In the genomic region with DNA sequence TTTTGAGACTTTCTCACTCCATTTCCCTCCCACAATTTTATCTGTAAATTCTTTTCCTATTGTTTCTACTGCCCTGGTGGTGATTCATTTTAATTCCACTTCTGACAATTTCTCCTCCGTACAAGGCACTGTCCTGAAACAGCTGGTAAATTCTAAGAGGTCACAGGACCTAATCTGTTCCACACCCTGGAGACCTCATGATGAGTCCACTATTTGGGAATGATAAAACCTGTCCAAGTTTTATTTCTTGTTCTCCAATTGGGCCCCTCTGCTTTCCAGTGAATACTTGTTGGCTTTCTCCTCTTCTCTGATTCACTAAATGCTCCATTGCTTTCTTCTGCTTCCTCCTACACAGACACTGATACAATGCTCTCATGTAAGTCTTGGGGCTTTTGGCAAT, we compare ENCODE assay signal across 26 cellular contexts.
DNase-seq lines count a peak whose midpoint lies in the region; ATAC-seq and TF ChIP-seq lines count a peak whose summit lies in the region.
"Had no signal": no experiment of that assay in that cellular context is flagged by ENCODE, and none has a peak within 500 bp of the region (broad histone marks: within the 10 kb centered on the region; RNA-seq: fewer than 3 reads in every experiment).

No MANE protein-coding gene starts in this region.

- no peaks in the 10 kb centered on the region for H3K4me1 ChIP-seq in right cardiac atrium (ENCODE audit: control insufficient read depth, insufficient read depth, low read length)
- H3K4me1 ChIP-seq in gastrocnemius medialis = peaks cover 5 to 11% of the 10 kb centered on the region in 2 donors
- H3K4me1 ChIP-seq: colonic mucosa, foreskin keratinocyte, SJCRH30, uterus had no signal

- H3K27ac ChIP-seq in right cardiac atrium (ENCODE audit: low read length) = no peak overlapping the region
- no peak overlapping the region for H3K27ac ChIP-seq in gastrocnemius medialis
- H3K27ac ChIP-seq: colonic mucosa, foreskin keratinocyte, SJCRH30, uterus, VCaP had no signal

- TF ChIP-seq POLR2A in gastrocnemius medialis (IDR thresholded peaks at IDR 0.05) = no peak

- H3K27me3 ChIP-seq in right cardiac atrium (ENCODE audit: control insufficient read depth, insufficient read depth) = no peaks in the 10 kb centered on the region
- H3K27me3 ChIP-seq in MG63 = no peaks in the 10 kb centered on the region
- no peaks in the 10 kb centered on the region for H3K27me3 ChIP-seq in gastrocnemius medialis
- H3K27me3 ChIP-seq: colonic mucosa, SJCRH30, uterus had no signal

- no peak overlapping the region for H3K4me3 ChIP-seq in right cardiac atrium (ENCODE audit: low read length)
- H3K4me3 ChIP-seq in MG63 = no peak overlapping the region
- H3K4me3 ChIP-seq in fibroblast of pulmonary artery (replicated peaks; ENCODE audit: low read depth, low read length) = no peak overlapping the region
- no peak overlapping the region for H3K4me3 ChIP-seq in gastrocnemius medialis
- H3K4me3 ChIP-seq: colonic mucosa, SJCRH30, uterus had no signal

- in situ Hi-C loops in gastrocnemius medialis (cut with MboI; ENCODE audit: low sequenced_read_pairs in 4 of 4) = no loop called here

- no peak for DNase-seq in Right ventricle myocardium inferior (ENCODE audit: missing footprints)
- DNase-seq in right cardiac atrium = no peak
- peak; percentile 54 for DNase-seq in MG63
- DNase-seq in fibroblast of pulmonary artery (ENCODE audit: low read depth) = peak; percentile 91
- DNase-seq in gastrocnemius medialis = no peak
- DNase-seq in retina = no peak
- DNase-seq in COLO668 (lab: John Stamatoyannopoulos, UW; ENCODE audit: unreplicated experiment) = no peak
- DNase-seq: 8988T; activated CD4-positive, alpha-beta T cell treated with anti-CD3 and anti-CD28 coated beads, Interleukin-2, amount 50 U/mL, for 48 hours; activated naive CD4-positive, alpha-beta T cell treated with Interleukin-2 at 50 U/mL for 16 hours; activated T-cell treated with anti-CD3 and anti-CD28 coated beads, Interleukin-2, amount 50 U/mL, for 24 hours; aorta; CD4-positive, alpha-beta memory T cell; colonic mucosa; DMS79; Karpas-422; left cardiac atrium; NCI-H1105; NCI-H524 treated with DMSO at 0.1 percent for 48 hours; nephron progenitor cell; posterior cingulate gyrus; SJCRH30; uterus had no signal

- H3K36me3 ChIP-seq in MG63 (no peaks in the 10 kb centered on the region), gastrocnemius medialis (no peaks in the 10 kb centered on the region)
- H3K36me3 ChIP-seq: colonic mucosa, SJCRH30, uterus had no signal

- TF ChIP-seq CTCF in fibroblast of pulmonary artery (IDR thresholded peaks at IDR 0.05; ENCODE audit: low read length, missing control alignments) (peak; percentile 17), gastrocnemius medialis (IDR thresholded peaks at IDR 0.05 in 4 of 5, conservative IDR thresholded peaks at IDR 0.05 in 1 of 5) (no peak)

- intact Hi-C loops in Right ventricle myocardium inferior (cut with DNase I) = no loop called here
- intact Hi-C loops in right cardiac atrium (cut with DNase I) = no loop called here
- intact Hi-C loops in gastrocnemius medialis (cut with DNase I; ENCODE audit: low total_unique reads) = no loop called here

- 38% methylated on average over 1 of the region's 1 CpG for WGBS in right cardiac atrium

- H3K9me3 ChIP-seq in right cardiac atrium (ENCODE audit: control insufficient read depth, low read length) (no peaks in the 10 kb centered on the region), MG63 (peaks cover 12% of the 10 kb centered on the region; the same call in 1 of the 2 replicates), gastrocnemius medialis (no peaks in the 10 kb centered on the region)
- H3K9me3 ChIP-seq: colonic mucosa, SJCRH30, uterus had no signal

- ATAC-seq in Right ventricle myocardium inferior = peak; percentile 79
- no peak for ATAC-seq in right cardiac atrium
- peak; percentile 71 to 82 for ATAC-seq in gastrocnemius medialis
- ATAC-seq in HG03342 (IDR thresholded peaks at IDR 0.05; ENCODE audit: unreplicated experiment) = no peak
- ATAC-seq: foreskin keratinocyte had no signal

Comparison
In these comparisons a context has a peak if more than half of its experiments do, and no peak if none do; other contexts are left out.
1. ATAC-seq: peak in Right ventricle myocardium inferior (single experiment) and gastrocnemius medialis (2 of 2); none in right cardiac atrium (0 of 2) and HG03342 (single experiment).
2. DNase-seq: peak in MG63 (single experiment) and fibroblast of pulmonary artery (single experiment); none in Right ventricle myocardium inferior (single experiment), right cardiac atrium (0 of 3), gastrocnemius medialis (0 of 2), retina (single experiment) and COLO668 (single experiment).